In genomic region chr9:31390352-31391025, GRCh38 we compare ENCODE assay signal across 9 cellular contexts.
A peak's percentile ranks its signal among the peaks of the same experiment; 100 is the strongest.
DNase-seq lines count a peak whose midpoint lies in the region; ATAC-seq, FAIRE-seq and TF ChIP-seq lines count a peak whose summit lies in the region.
"Had no signal": no experiment of that assay in that cellular context is flagged by ENCODE, and none has a peak within 500 bp of the region (broad histone marks: within the 10 kb centered on the region; RNA-seq: fewer than 3 reads in every experiment).

No MANE protein-coding gene starts in this region.

- peak; percentile 67 for FAIRE-seq in GM12892 (lab: Jason Lieb, UNC)

- no peaks in the 10 kb centered on the region for H3K36me3 Mint-ChIP-seq in endodermal cell (ENCODE audit: low read depth)

- no peaks in the 10 kb centered on the region for H3K9me3 Mint-ChIP-seq in endodermal cell

- ATAC-seq in GM21381 (IDR thresholded peaks at IDR 0.05; ENCODE audit: unreplicated experiment) (peak; percentile 45), HG03439 (IDR thresholded peaks at IDR 0.05; ENCODE audit: unreplicated experiment) (peak; percentile 57)
- no peak for ATAC-seq in activated CD4-positive, CD25-positive, alpha-beta regulatory T cell treated with anti-CD3 and anti-CD28 coated beads, Interleukin-2, amount 50 U/mL, for 24 hours

- no peak for DNase-seq in GM12892 (ENCODE audit: insufficient read length)
- DNase-seq in endodermal cell, result no peak
- no peak for DNase-seq in BE2C
- no peak for DNase-seq in CD1c-positive myeloid dendritic cell (ENCODE audit: extremely low spot score)
- DNase-seq in T-helper 9 cell, result no peak
- DNase-seq: NCI-H1105 treated with DMSO at 0.1 percent for 48 hours had no signal

- TF ChIP-seq CTCF in endodermal cell (conservative IDR thresholded peaks at IDR 0.05) (no peak), BE2C (IDR thresholded peaks at IDR 0.05; ENCODE audit: low read depth, low read length) (no peak)

- H3K36me3 ChIP-seq in endodermal cell (ENCODE audit: control insufficient read depth, insufficient read depth, low read length) (no peaks in the 10 kb centered on the region), BE2C (no peaks in the 10 kb centered on the region)

- H3K4me3 ChIP-seq in endodermal cell (ENCODE audit: low read length), result no peak overlapping the region
- no peak overlapping the region for H3K4me3 ChIP-seq in BE2C (ENCODE audit: low read depth, low read length)

- peak overlapping the region; percentile 61 for H3K27ac ChIP-seq in endodermal cell (ENCODE audit: low read depth, low read length)

- H3K4me1 Mint-ChIP-seq in endodermal cell, result no peaks in the 10 kb centered on the region

- H3K27me3 Mint-ChIP-seq in endodermal cell (ENCODE audit: insufficient read depth), result no peaks in the 10 kb centered on the region

- H3K4me3 Mint-ChIP-seq in endodermal cell, result no peak overlapping the region

- 64 to 81% methylated on average over 5 to 6 of the region's 6 CpGs for WGBS in endodermal cell (ENCODE audit: insufficient coverage in 1 of 2, insufficient read length in 1 of 2), 2 experiments

- H3K9me3 ChIP-seq in endodermal cell (ENCODE audit: control insufficient read depth, low read length) (no peaks in the 10 kb centered on the region), BE2C (no peaks in the 10 kb centered on the region)

- no peaks in the 10 kb centered on the region for H3K27me3 ChIP-seq in endodermal cell (ENCODE audit: control insufficient read depth, insufficient read depth, low read length, poor library complexity, severe bottlenecking)
- H3K27me3 ChIP-seq in BE2C, result no peaks in the 10 kb centered on the region

- TF ChIP-seq POLR2A in GM12892 (IDR thresholded peaks at IDR 0.05; ENCODE audit: low read depth, low read length), result no peak

- H3K27ac Mint-ChIP-seq in endodermal cell, result no peak overlapping the region

- no peaks in the 10 kb centered on the region for H3K4me1 ChIP-seq in endodermal cell (ENCODE audit: control insufficient read depth, insufficient read depth, low read length)
- H3K4me1 ChIP-seq in BE2C, result 0 out of 2 replicates have a peak, but pooled peaks cover 2% of the 10 kb centered on the region

- H3K9ac ChIP-seq in endodermal cell (ENCODE audit: extremely low read depth, low read length, poor library complexity, severe bottlenecking), result no peak overlapping the region

Comparison
In these comparisons a context has a peak if more than half of its experiments do, and no peak if none do; other contexts are left out.
1. ATAC-seq: peak in GM21381 (single experiment) and HG03439 (single experiment); none in activated CD4-positive, CD25-positive, alpha-beta regulatory T cell treated with anti-CD3 and anti-CD28 coated beads, Interleukin-2, amount 50 U/mL, for 24 hours (0 of 2).